In the genomic region with DNA sequence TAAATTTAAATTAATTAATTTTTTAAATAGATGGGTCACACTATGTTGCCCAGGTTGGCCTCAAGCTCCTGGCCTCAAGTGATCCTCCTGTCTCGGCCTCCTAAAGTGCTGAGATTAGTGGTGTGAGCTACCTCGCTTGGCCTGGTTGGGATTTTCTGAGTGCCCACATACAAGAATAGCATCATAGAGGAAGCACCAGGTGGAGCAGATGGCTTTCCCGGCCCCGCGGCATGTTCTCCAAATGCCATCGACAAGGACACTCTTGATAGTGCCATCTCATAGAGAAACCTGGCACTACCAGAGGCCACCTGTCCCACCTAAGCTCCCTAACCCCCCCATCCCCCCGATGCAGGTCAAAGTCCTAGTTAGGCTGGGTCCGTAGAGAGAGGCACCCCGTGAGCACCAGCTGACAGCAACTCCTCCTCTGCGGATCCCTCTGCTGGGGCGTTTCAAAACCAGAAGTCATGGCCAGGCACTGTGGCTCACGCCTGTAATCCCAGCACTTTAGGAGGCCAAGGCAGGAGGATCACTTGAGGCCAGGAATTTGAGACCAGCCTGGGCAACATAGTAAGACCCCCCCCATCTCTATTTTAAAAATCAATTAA, we compare ENCODE assay signal across 20 cellular contexts.
"Had no signal": no experiment of that assay in that cellular context is flagged by ENCODE, and none has a peak within 500 bp of the region (broad histone marks: within the 10 kb centered on the region; RNA-seq: fewer than 3 reads in every experiment).

No MANE protein-coding gene starts in this region.

- H3K4me1 Mint-ChIP-seq: immature natural killer cell, memory B cell, mesothelial cell of epicardium, naive B cell had no signal

- H3K36me3 ChIP-seq: sigmoid colon, spleen, thoracic aorta, tibial nerve, upper lobe of right lung, uterus had no signal

- H3K4me1 ChIP-seq: parathyroid adenoma, upper lobe of right lung, uterus had no signal

- H3K36me3 Mint-ChIP-seq: immature natural killer cell; memory B cell; mesothelial cell of epicardium; natural killer cell treated with Interleukin-12 subunit alpha and Interleukin-12 subunit beta and Interleukin-15 and Interleukin-18, amount 100 ng/mL, for 72 hours; stimulated activated naive B cell treated with anti-CD40 and anti-IgM and Interleukin-4, amounts not matched to agents 10 μg/mL and 1 μg/mL and 100 μg/mL, for 72 hours had no signal

- H3K9ac ChIP-seq: parathyroid adenoma had no signal

- ATAC-seq: mucosa of descending colon had no signal

- H3K4me3 ChIP-seq: dorsolateral prefrontal cortex, lung, mucosa of descending colon, sigmoid colon, spleen, thoracic aorta, tibial nerve, upper lobe of right lung, uterus had no signal

- H3K27ac Mint-ChIP-seq: immature natural killer cell; memory B cell; mesothelial cell of epicardium; natural killer cell treated with Interleukin-12 subunit alpha and Interleukin-12 subunit beta and Interleukin-15 and Interleukin-18, amount 100 ng/mL, for 72 hours; stimulated activated naive B cell treated with anti-CD40 and anti-IgM and Interleukin-4, amounts not matched to agents 10 μg/mL and 1 μg/mL and 100 μg/mL, for 72 hours; stimulated activated naive CD8-positive, alpha-beta T cell treated with anti-CD3 and anti-CD28 coated beads, Interleukin-15, Interleukin-2, amounts not matched to agents 100 ng/mL and 50 ng/mL, for 24 hours had no signal

- H3K27me3 Mint-ChIP-seq: progenitor cell of endocrine pancreas had no signal

- H3K27ac ChIP-seq: dorsolateral prefrontal cortex, parathyroid adenoma, sigmoid colon, spleen, thoracic aorta, tibial nerve, upper lobe of right lung had no signal

- H3K9me3 ChIP-seq: mucosa of descending colon, thoracic aorta, tibial nerve, upper lobe of right lung, uterus had no signal

- DNase-seq: effector CD4-positive, alpha-beta T cell; immature natural killer cell; mucosa of descending colon; naive B cell; sigmoid colon; spleen; stimulated activated naive B cell treated with anti-CD40 and anti-IgM and Interleukin-4, amounts not matched to agents 10 μg/mL and 1 μg/mL and 100 μg/mL, for 72 hours; upper lobe of right lung; uterus had no signal

- H2AFZ ChIP-seq: parathyroid adenoma had no signal

- H3K9me3 Mint-ChIP-seq: immature natural killer cell; natural killer cell treated with Interleukin-12 subunit alpha and Interleukin-12 subunit beta and Interleukin-15 and Interleukin-18, amount 100 ng/mL, for 72 hours; neural crest cell; stimulated activated naive CD8-positive, alpha-beta T cell treated with anti-CD3 and anti-CD28 coated beads, Interleukin-15, Interleukin-2, amounts not matched to agents 100 ng/mL and 50 ng/mL, for 24 hours had no signal

- H3K27me3 ChIP-seq: dorsolateral prefrontal cortex, sigmoid colon, tibial nerve, upper lobe of right lung, uterus had no signal

- H3K4me3 Mint-ChIP-seq: immature natural killer cell; memory B cell; mesothelial cell of epicardium; naive B cell; natural killer cell treated with Interleukin-12 subunit alpha and Interleukin-12 subunit beta and Interleukin-15 and Interleukin-18, amount 100 ng/mL, for 72 hours; neural crest cell; stimulated activated naive B cell treated with anti-CD40 and anti-IgM and Interleukin-4, amounts not matched to agents 10 μg/mL and 1 μg/mL and 100 μg/mL, for 72 hours; stimulated activated naive CD8-positive, alpha-beta T cell treated with anti-CD3 and anti-CD28 coated beads, Interleukin-15, Interleukin-2, amounts not matched to agents 100 ng/mL and 50 ng/mL, for 24 hours had no signal
